ENCODE assay signal across 23 cellular contexts in genomic region chr21:21230672-21231071, GRCh38.
DNase-seq lines count a peak whose midpoint lies in the region; ATAC-seq, FAIRE-seq and TF ChIP-seq lines count a peak whose summit lies in the region.
"Had no signal": no experiment of that assay in that cellular context is flagged by ENCODE, and none has a peak within 500 bp of the region (broad histone marks: within the 10 kb centered on the region; RNA-seq: fewer than 3 reads in every experiment).

No MANE protein-coding gene starts in this region.

- DNase-seq in H54 (ENCODE audit: insufficient read length, low spot score) (no peak), NCI-H226 (peak; percentile 29), astrocyte of the hippocampus (ENCODE audit: low read depth, low spot score) (peak; percentile 51), kidney glomerular epithelial cell (lab: John Stamatoyannopoulos, UW) (peak; percentile 9), foreskin melanocyte (no peak), transverse colon (no peak)
- DNase-seq: activated CD4-positive, alpha-beta T cell treated with anti-CD3 and anti-CD28 coated beads for 36 hours; activated CD8-positive, alpha-beta memory T cell treated with anti-CD3 and anti-CD28 coated beads, Interleukin-2, amount 10 ng/mL, durations not matched to agents 7 days and 5 days; adrenal gland; AML-193; cerebellar nuclear complex; DMS79 treated with DMSO at 0.1 percent for 48 hours; effector memory CD4-positive, alpha-beta T cell; hypothalamus; NCI-H146; NCI-H2171; NCI-H774; PC-9; posterior cingulate gyrus; stimulated activated naive B cell treated with anti-CD40 and anti-IgM and Interleukin-4, amounts not matched to agents 10 μg/mL and 1 μg/mL and 100 μg/mL, for 72 hours had no signal

- no peaks in the 10 kb centered on the region for H3K9me3 ChIP-seq in transverse colon
- H3K9me3 ChIP-seq: adrenal gland, thoracic aorta had no signal

- no peak overlapping the region for H3K27ac ChIP-seq in transverse colon
- H3K27ac ChIP-seq: adrenal gland, PC-9, thoracic aorta had no signal

- H3K36me3 ChIP-seq in transverse colon = no peaks in the 10 kb centered on the region
- H3K36me3 ChIP-seq: adrenal gland, thoracic aorta had no signal

- no peak overlapping the region for H3K4me3 ChIP-seq in transverse colon
- H3K4me3 ChIP-seq: adrenal gland, PC-9, thoracic aorta had no signal

- in situ Hi-C loops in transverse colon (cut with MboI; ENCODE audit: low pct_ligation_motif_present in 1 of 4, low pct_unique_long_range_greater_than_20kb in 1 of 4, low sequenced_read_pairs in 3 of 4) = no loop called here

- intact Hi-C loops in transverse colon (cut with DNase I; ENCODE audit: low total_unique reads) = no loop called here

- WGBS in transverse colon (ENCODE audit: low coverage in 1 of 2), 2 donors = 62 to 69% methylated on average over 3 of the region's 3 CpGs

- no peak for TF ChIP-seq EP300 in transverse colon (IDR thresholded peaks at IDR 0.05; ENCODE audit: low read depth)

- no peaks in the 10 kb centered on the region for H3K4me1 ChIP-seq in transverse colon

- no peak for TF ChIP-seq CTCF in transverse colon (IDR thresholded peaks at IDR 0.05)

- TF ChIP-seq POLR2A in H54 (IDR thresholded peaks at IDR 0.05; ENCODE audit: low read depth, low read length) (no peak), transverse colon (IDR thresholded peaks at IDR 0.05) (no peak)

- no peaks in the 10 kb centered on the region for H3K27me3 ChIP-seq in transverse colon
- H3K27me3 ChIP-seq: adrenal gland had no signal

- no peak for ATAC-seq in HG02798 (IDR thresholded peaks at IDR 0.05; ENCODE audit: poor library complexity, unreplicated experiment)
- ATAC-seq: activated CD4-positive, alpha-beta T cell treated with anti-CD3 and anti-CD28 coated beads for 36 hours; activated CD8-positive, alpha-beta memory T cell treated with anti-CD3 and anti-CD28 coated beads, Interleukin-2, amount 10 ng/mL, durations not matched to agents 7 days and 5 days; natural killer cell treated with Interleukin-12 subunit alpha and Interleukin-12 subunit beta and Interleukin-15 and Interleukin-18, amount 100 ng/mL, for 72 hours; stimulated activated naive B cell treated with anti-CD40 and anti-IgM and Interleukin-4, amounts not matched to agents 10 μg/mL and 1 μg/mL and 100 μg/mL, for 72 hours had no signal

- FAIRE-seq in H54 (lab: Jason Lieb, UNC) = peak; percentile 38

Comparison
In these comparisons a context has a peak if more than half of its experiments do, and no peak if none do; other contexts are left out.
1. DNase-seq: peak in NCI-H226 (single experiment), astrocyte of the hippocampus (single experiment) and kidney glomerular epithelial cell (single experiment); none in H54 (single experiment), foreskin melanocyte (single experiment) and transverse colon (single experiment).